8 cellular contexts compared by ENCODE assay signal in genomic region chr9:127838375-127839078, GRCh38. TPM values are rescaled to one million over a fixed set of nuclear protein-coding genes. Genes with fewer than 3 reads are reported as not detected.
A peak's percentile ranks its signal among the peaks of the same experiment; 100 is the strongest.
DNase-seq lines count a peak whose midpoint lies in the region; ATAC-seq and TF ChIP-seq lines count a peak whose summit lies in the region.

No MANE protein-coding gene starts in this region.

- H3K4me1 Mint-ChIP-seq in CD8-positive, alpha-beta memory T cell: peaks cover 0 to 2% (median 0%) of the 10 kb centered on the region in 3 donors

- DNase-seq in MG63: peak; percentile 100
- peak in 1 of 10 donors; percentile 37 for DNase-seq in dorsolateral prefrontal cortex
- DNase-seq in mesenchymal stem cell: peak; percentile 98
- peak in 1 of 2 donors; percentile 61 for DNase-seq in tibial nerve (ENCODE audit: low spot score in 2 of 2)
- DNase-seq in NCI-H82 treated with DMSO at 0.1 percent for 48 hours (lab: John Stamatoyannopoulos, UW; ENCODE audit: unreplicated experiment): no peak
- no peak for DNase-seq in mesendoderm
- DNase-seq in CD8-positive, alpha-beta memory T cell: no peak

- WGBS in mesenchymal stem cell: 4% methylated on average over 17 of the region's 18 CpGs
- WGBS in tibial nerve, 2 donors: 3 to 6% methylated on average over 9 to 18 of the region's 18 CpGs
- WGBS in mesendoderm (ENCODE audit: extremely low coverage, insufficient coverage, low lambda C conversion rate): no CpG with 5 or more reads among the region's 18 CpGs

- H3K79me1 ChIP-seq in mesenchymal stem cell (replicated peaks; ENCODE audit: low read length, poor library complexity, severe bottlenecking) (peaks cover 12% of the 10 kb centered on the region), mesendoderm (ENCODE audit: low read length) (no peaks in the 10 kb centered on the region)

- H3K9ac ChIP-seq in mesenchymal stem cell (ENCODE audit: low read length): peak overlapping the region; percentile 78
- H3K9ac ChIP-seq in mesendoderm (ENCODE audit: low read length): no peak overlapping the region

- peak overlapping the region; percentile 97 to 99 for H2BK12ac ChIP-seq in mesenchymal stem cell (ENCODE audit: low read length in 2 of 2)

- peak overlapping the region in 1 of 2 experiments; percentile 97 for H3K14ac ChIP-seq in mesenchymal stem cell (ENCODE audit: low read length in 2 of 2)

- H2BK5ac ChIP-seq in mesenchymal stem cell (ENCODE audit: low read depth, low read length, poor library complexity, severe bottlenecking) (peak overlapping the region; percentile 59), mesendoderm (ENCODE audit: low read length) (no peak overlapping the region)

- TF ChIP-seq POLR2A in tibial nerve (IDR thresholded peaks at IDR 0.05): peak in 1 of 2 donors; percentile 22

- H3K4me3 ChIP-seq in MG63 (peak overlapping the region; percentile 22), dorsolateral prefrontal cortex (no peak overlapping the region), mesenchymal stem cell (ENCODE audit: insufficient read depth in 1 of 2, low read depth in 1 of 2, low read length in 2 of 2) (peak overlapping the region in 1 of 2 experiments; percentile 39), tibial nerve (peak overlapping the region in 1 of 4 donors; percentile 15), mesendoderm (ENCODE audit: low read length) (no peak overlapping the region)
- H3K4me3 ChIP-seq in CD8-positive, alpha-beta memory T cell (ENCODE audit: low read length): no peak overlapping the region

- CTCF ChIA-PET in CD8-positive, alpha-beta memory T cell (lab: Charles Lee): no interaction called here

- H3K27me3 ChIP-seq in MG63 (no peaks in the 10 kb centered on the region), dorsolateral prefrontal cortex (no peaks in the 10 kb centered on the region), mesenchymal stem cell (ENCODE audit: control insufficient read depth in 1 of 2, insufficient read depth in 1 of 2, low read length in 2 of 2) (no peaks in the 10 kb centered on the region), tibial nerve (no peaks in the 10 kb centered on the region), mesendoderm (ENCODE audit: insufficient read depth, low read length, poor library complexity) (no peaks in the 10 kb centered on the region)
- no peaks in the 10 kb centered on the region for H3K27me3 ChIP-seq in CD8-positive, alpha-beta memory T cell (ENCODE audit: insufficient read depth, low read length, poor library complexity, severe bottlenecking)

- H3K56ac ChIP-seq in mesendoderm (ENCODE audit: low read length): no peak overlapping the region

- H2AFZ ChIP-seq in mesenchymal stem cell (ENCODE audit: low read depth, low read length): no peak overlapping the region

- H3K4me2 ChIP-seq in mesenchymal stem cell (ENCODE audit: low read length, poor library complexity, severe bottlenecking) (peak overlapping the region; percentile 51), mesendoderm (ENCODE audit: low read length) (no peak overlapping the region)

- H3K4me3 Mint-ChIP-seq in CD8-positive, alpha-beta memory T cell: no peak overlapping the region

- peak overlapping the region in 1 of 8 donors; percentile 77 for H3K27ac Mint-ChIP-seq in CD8-positive, alpha-beta memory T cell

- TF ChIP-seq EP300 in tibial nerve (IDR thresholded peaks at IDR 0.05): peak in 1 of 2 donors; percentile 91

- H4K5ac ChIP-seq in mesendoderm (ENCODE audit: low read length): no peak overlapping the region

- H3K4me1 ChIP-seq in mesenchymal stem cell (ENCODE audit: control insufficient read depth, insufficient read depth, low read depth, low read length) (peaks cover 39% of the 10 kb centered on the region), tibial nerve (peaks cover 0 to 77% (median 62%) of the 10 kb centered on the region in 4 donors), mesendoderm (ENCODE audit: control insufficient read depth, low read depth, low read length) (no peaks in the 10 kb centered on the region)
- H3K4me1 ChIP-seq in CD8-positive, alpha-beta memory T cell (ENCODE audit: insufficient read depth, low read length): no peaks in the 10 kb centered on the region

- H3K36me3 Mint-ChIP-seq in CD8-positive, alpha-beta memory T cell: peaks cover 0 to 18% (median 0%) of the 10 kb centered on the region in 3 donors

- H2BK15ac ChIP-seq in mesenchymal stem cell (ENCODE audit: low read depth, poor library complexity, severe bottlenecking): peak overlapping the region; percentile 94
- no peak overlapping the region for H2BK15ac ChIP-seq in mesendoderm (replicated peaks; ENCODE audit: low read depth)

- no peak for TF ChIP-seq CTCF in dorsolateral prefrontal cortex (IDR thresholded peaks at IDR 0.05 in 54 of 56, conservative IDR thresholded peaks at IDR 0.05 in 2 of 56; ENCODE audit: low read depth in 1 of 56, partially characterized antibody in 56 of 56)
- no peak for TF ChIP-seq CTCF in tibial nerve (IDR thresholded peaks at IDR 0.05)

- ATAC-seq in GM21390 (IDR thresholded peaks at IDR 0.05; ENCODE audit: unreplicated experiment): no peak

- H3K18ac ChIP-seq in mesenchymal stem cell (ENCODE audit: low read depth in 1 of 2, low read length in 2 of 2) (peak overlapping the region; percentile 99 to 100), mesendoderm (ENCODE audit: low read length) (no peak overlapping the region)

- peak overlapping the region; percentile 100 for H4K91ac ChIP-seq in mesenchymal stem cell (ENCODE audit: low read length)

- intact Hi-C loops in dorsolateral prefrontal cortex (cut with DNase I): no loop called here

- peak overlapping the region in 1 of 2 experiments; percentile 3 for H3K23ac ChIP-seq in mesenchymal stem cell (ENCODE audit: low read length in 2 of 2)
- no peak overlapping the region for H3K23ac ChIP-seq in mesendoderm (ENCODE audit: low read length)

- H2BK120ac ChIP-seq in mesenchymal stem cell (ENCODE audit: low read depth, low read length): peak overlapping the region; percentile 99
- no peak overlapping the region for H2BK120ac ChIP-seq in mesendoderm (ENCODE audit: low read depth, low read length)

- H3K79me2 ChIP-seq in mesendoderm (ENCODE audit: control insufficient read depth, insufficient read depth, low read length): no peaks in the 10 kb centered on the region

- H3K9me3 Mint-ChIP-seq in CD8-positive, alpha-beta memory T cell: no peaks in the 10 kb centered on the region

- H3K4ac ChIP-seq in mesenchymal stem cell (ENCODE audit: low read depth in 1 of 2, low read length in 2 of 2) (peak overlapping the region; percentile 98 to 99), mesendoderm (ENCODE audit: low read depth, low read length) (no peak overlapping the region)

- H3K27ac ChIP-seq in dorsolateral prefrontal cortex (peak overlapping the region in 34 of 59 donors; percentile 11 to 86 (median 58)), mesenchymal stem cell (ENCODE audit: low read length, poor library complexity, severe bottlenecking) (peak overlapping the region; percentile 83), tibial nerve (peak overlapping the region; percentile 72 to 98 (median 90)), mesendoderm (ENCODE audit: low read depth, low read length) (no peak overlapping the region)
- H3K27ac ChIP-seq in CD8-positive, alpha-beta memory T cell (ENCODE audit: low read depth, low read length): no peak overlapping the region

- H4K8ac ChIP-seq in mesenchymal stem cell (ENCODE audit: low read length) (peak overlapping the region; percentile 98), mesendoderm (ENCODE audit: low read depth, low read length) (no peak overlapping the region)

- H3K27me3 Mint-ChIP-seq in CD8-positive, alpha-beta memory T cell: peaks cover 0 to 6% of the 10 kb centered on the region in 2 donors

- H3K9me3 ChIP-seq in MG63 (no peaks in the 10 kb centered on the region), mesenchymal stem cell (ENCODE audit: control insufficient read depth, low read length) (no peaks in the 10 kb centered on the region), tibial nerve (no peaks in the 10 kb centered on the region)
- no peaks in the 10 kb centered on the region for H3K9me3 ChIP-seq in CD8-positive, alpha-beta memory T cell (ENCODE audit: low read length)

- H3K36me3 ChIP-seq in MG63 (peaks cover 48% of the 10 kb centered on the region), mesenchymal stem cell (ENCODE audit: control insufficient read depth in 1 of 2, insufficient read depth in 2 of 2, low read depth in 1 of 2, low read length in 2 of 2) (peaks cover 25 to 43% of the 10 kb centered on the region in 2 experiments), tibial nerve (peaks cover 0 to 15% (median 0%) of the 10 kb centered on the region in 3 donors), mesendoderm (ENCODE audit: control insufficient read depth, insufficient read depth, low read length) (no peaks in the 10 kb centered on the region)
- H3K36me3 ChIP-seq in CD8-positive, alpha-beta memory T cell (ENCODE audit: insufficient read depth, low read length): no peaks in the 10 kb centered on the region

- POLR2A ChIA-PET in CD8-positive, alpha-beta memory T cell (lab: Charles Lee): no interaction called here

- H2AK5ac ChIP-seq in mesenchymal stem cell (ENCODE audit: low read length, severe bottlenecking) (peak overlapping the region; percentile 90), mesendoderm (ENCODE audit: low read length) (no peak overlapping the region)

RNA-seq across cellular contexts. Expression of gene ENG, which starts 15.9 kb away (rescaled TPM):
- total RNA-seq in MG63 (2014; rRNA removed; shearing (Covaris generic); ENCODE audit: low replicate concordance): 12.9 and 14.0 TPM in 2 replicates
- total RNA-seq in dorsolateral prefrontal cortex (10 to 100 TPM; 10.3 to 92.1 (median 25.6) TPM), tibial nerve (100 to 1,000 TPM in 1 of 4 donors, 10 to 100 TPM in 3; 24.9 to 137 (median 85.6) TPM)
- polyA plus RNA-seq in mesenchymal stem cell (2013, experiment 1 of 2): 287 TPM
- 284 TPM for polyA plus RNA-seq in mesenchymal stem cell (2013, experiment 2 of 2)
- polyA plus RNA-seq in mesendoderm (2013, experiment 1 of 2): 5.9 TPM
- polyA plus RNA-seq in mesendoderm (2013, experiment 2 of 2): 5.4 TPM
- 10 to 100 TPM; 18.9 to 19.3 TPM for total RNA-seq in CD8-positive, alpha-beta memory T cell
- polyA plus RNA-seq in CD8-positive, alpha-beta memory T cell: 7.9 TPM

RNA-seq across cellular contexts. Expression of gene FPGS, which starts 35.8 kb away (rescaled TPM):
- total RNA-seq in MG63 (2014; rRNA removed; shearing (Covaris generic); ENCODE audit: low replicate concordance): 100 and 115 TPM in 2 replicates
- total RNA-seq in dorsolateral prefrontal cortex (10 to 100 TPM; 19.5 to 55.8 (median 36.6) TPM), tibial nerve (100 to 1,000 TPM; 136 to 309 (median 143) TPM)
- polyA plus RNA-seq in mesenchymal stem cell (2013, experiment 1 of 2): 31.6 TPM
- 30.7 TPM for polyA plus RNA-seq in mesenchymal stem cell (2013, experiment 2 of 2)
- polyA plus RNA-seq in mesendoderm (2013, experiment 1 of 2): 34.2 TPM
- polyA plus RNA-seq in mesendoderm (2013, experiment 2 of 2): 34.4 TPM
- 100 to 1,000 TPM; 110 to 111 TPM for total RNA-seq in CD8-positive, alpha-beta memory T cell
- polyA plus RNA-seq in CD8-positive, alpha-beta memory T cell: 68.0 TPM

RNA-seq across cellular contexts. Expression of gene AK1, which starts 38.9 kb away (rescaled TPM):
- 36.6 and 69.0 TPM in 2 replicates for total RNA-seq in MG63 (2014; rRNA removed; shearing (Covaris generic); ENCODE audit: low replicate concordance)
- 100 to 1,000 TPM in 108 of 120 experiments, 10 to 100 TPM in 12; 58.9 to 165 (median 129) TPM for total RNA-seq in dorsolateral prefrontal cortex
- 127 TPM for polyA plus RNA-seq in mesenchymal stem cell (2013, experiment 1 of 2)
- 132 TPM for polyA plus RNA-seq in mesenchymal stem cell (2013, experiment 2 of 2)
- 10 to 100 TPM; 29.9 to 65.1 (median 38.7) TPM for total RNA-seq in tibial nerve
- polyA plus RNA-seq in mesendoderm (2013, experiment 1 of 2): 24.5 TPM
- 21.1 TPM for polyA plus RNA-seq in mesendoderm (2013, experiment 2 of 2)
- 10 to 100 TPM; 15.8 to 20.0 TPM for total RNA-seq in CD8-positive, alpha-beta memory T cell
- 0.23 TPM for polyA plus RNA-seq in CD8-positive, alpha-beta memory T cell

RNA-seq across cellular contexts. Expression of gene CDK9, which starts 52.7 kb away (rescaled TPM):
- total RNA-seq in MG63 (2014; rRNA removed; shearing (Covaris generic); ENCODE audit: low replicate concordance): 48.6 and 67.5 TPM in 2 replicates
- total RNA-seq in dorsolateral prefrontal cortex (100 to 1,000 TPM in 89 of 120 experiments, 10 to 100 TPM in 31; 78.5 to 153 (median 110) TPM), tibial nerve (100 to 1,000 TPM in 2 of 4 donors, 10 to 100 TPM in 2; 66.6 to 112 (median 87.6) TPM)
- polyA plus RNA-seq in mesenchymal stem cell (2013, experiment 1 of 2): 44.3 TPM
- 43.0 TPM for polyA plus RNA-seq in mesenchymal stem cell (2013, experiment 2 of 2)
- polyA plus RNA-seq in mesendoderm (2013, experiment 1 of 2): 50.9 TPM
- polyA plus RNA-seq in mesendoderm (2013, experiment 2 of 2): 48.8 TPM
- 100 to 1,000 TPM; 108 to 111 TPM for total RNA-seq in CD8-positive, alpha-beta memory T cell
- polyA plus RNA-seq in CD8-positive, alpha-beta memory T cell: 72.3 TPM

Comparison
In these comparisons a context has a peak if more than half of its experiments do, and no peak if none do; other contexts are left out.
1. DNase-seq: peak in MG63 (single experiment) and mesenchymal stem cell (single experiment); none in NCI-H82 treated with DMSO at 0.1 percent for 48 hours (single experiment), mesendoderm (single experiment) and CD8-positive, alpha-beta memory T cell (0 of 5).
2. H3K27ac ChIP-seq: peak in dorsolateral prefrontal cortex (34 of 59), mesenchymal stem cell (single experiment) and tibial nerve (4 of 4); none in mesendoderm (single experiment) and CD8-positive, alpha-beta memory T cell (single experiment).